9 cellular contexts compared by ENCODE assay signal in the genomic region with DNA sequence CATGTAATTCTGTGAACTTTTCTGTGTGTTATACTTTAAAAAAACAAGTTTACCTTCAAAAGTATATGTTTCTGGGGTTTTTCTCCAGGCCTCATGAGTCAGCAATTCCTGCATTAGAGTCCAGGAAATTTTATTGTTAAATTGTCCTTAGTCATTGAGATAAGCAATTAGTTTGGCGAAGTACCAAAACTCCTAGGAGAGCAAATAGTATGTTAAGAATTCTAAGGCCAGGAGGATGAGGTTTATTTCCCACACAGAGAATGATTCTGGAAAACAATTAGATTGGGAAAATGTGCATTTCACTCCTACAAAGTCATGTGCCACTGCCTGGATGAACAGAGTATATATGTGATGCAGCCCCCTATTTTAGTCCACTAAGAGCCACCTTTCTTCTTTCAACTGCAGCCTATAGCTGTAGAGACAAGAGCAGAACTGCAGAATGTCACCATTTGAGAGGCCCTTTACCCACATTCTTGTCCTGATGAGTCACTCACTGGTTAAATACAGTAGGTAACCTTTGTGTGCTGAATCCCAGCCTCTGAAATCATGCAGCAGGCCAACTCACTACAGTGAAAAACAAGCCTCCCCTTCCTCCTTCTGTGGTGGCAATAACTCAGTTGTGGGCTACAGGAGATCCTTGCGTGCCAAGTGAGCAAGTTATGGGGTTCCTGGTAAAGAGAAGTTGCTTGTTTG.
DNase-seq lines count a peak whose midpoint lies in the region; ATAC-seq, FAIRE-seq and TF ChIP-seq lines count a peak whose summit lies in the region.
"Had no signal": no experiment of that assay in that cellular context is flagged by ENCODE, and none has a peak within 500 bp of the region (broad histone marks: within the 10 kb centered on the region; RNA-seq: fewer than 3 reads in every experiment).

No MANE protein-coding gene starts in this region.

- intact Hi-C loops in PC-3 (cut with micrococcal nuclease): loop anchor here (1.0 to 10.0 kb wide), 4 partner anchors 25 to 452 kb away; no protein-coding TSS in a partner anchor

- peak; percentile 72 for ATAC-seq in PC-3
- no peak for ATAC-seq in GM21825 (IDR thresholded peaks at IDR 0.05; ENCODE audit: unreplicated experiment)

- peak; percentile 95 for FAIRE-seq in H54 (lab: Jason Lieb, UNC)

- H3K27me3 ChIP-seq in PC-3 (ENCODE audit: low read length): no peaks in the 10 kb centered on the region

- DNase-seq in H54 (ENCODE audit: insufficient read length, low spot score): peak; percentile 25
- peak; percentile 97 for DNase-seq in PC-3
- peak; percentile 96 for DNase-seq in epithelial cell of proximal tubule (ENCODE audit: low read depth)
- DNase-seq in progenitor cell of endocrine pancreas (ENCODE audit: low spot score, unreplicated experiment): no peak
- DNase-seq in caudate nucleus (lab: John Stamatoyannopoulos, UW): no peak
- DNase-seq in activated effector memory CD4-positive, alpha-beta T cell treated with Interleukin-2 at 50 U/mL for 16 hours: no peak
- DNase-seq in central memory CD4-positive, alpha-beta T cell: no peak

- peaks cover 8% of the 10 kb centered on the region for H3K4me1 Mint-ChIP-seq in progenitor cell of endocrine pancreas (ENCODE audit: low read depth)

- peaks cover 13% of the 10 kb centered on the region for H3K27me3 Mint-ChIP-seq in progenitor cell of endocrine pancreas

- H3K9ac ChIP-seq in PC-3 (ENCODE audit: low read length): peak overlapping the region; percentile 78

- no peaks in the 10 kb centered on the region for H3K36me3 ChIP-seq in PC-3 (ENCODE audit: low read depth, low read length)

- H4K20me1 ChIP-seq in PC-3 (ENCODE audit: low read length): no peaks in the 10 kb centered on the region

- peak overlapping the region; percentile 79 for H3K4me2 ChIP-seq in PC-3 (ENCODE audit: low read length)

- TF ChIP-seq POLR2A in H54 (IDR thresholded peaks at IDR 0.05; ENCODE audit: low read depth, low read length): no peak

- no peaks in the 10 kb centered on the region for H3K79me2 ChIP-seq in PC-3 (ENCODE audit: low read length)

- no peak overlapping the region for H2AFZ ChIP-seq in PC-3 (ENCODE audit: low read length)

- H3K27ac ChIP-seq in PC-3 (ENCODE audit: low read length): peak overlapping the region; percentile 97
- no peak overlapping the region for H3K27ac ChIP-seq in caudate nucleus (ENCODE audit: low read depth, low read length)
- H3K27ac ChIP-seq: SK-N-MC had no signal

- H3K36me3 Mint-ChIP-seq in progenitor cell of endocrine pancreas (ENCODE audit: insufficient read depth): no peaks in the 10 kb centered on the region

- H3F3A ChIP-seq in PC-3 (ENCODE audit: low read length, unreplicated experiment): peaks cover 9% of the 10 kb centered on the region

- peak overlapping the region; percentile 76 for H3K27ac Mint-ChIP-seq in progenitor cell of endocrine pancreas

- H3K9me3 ChIP-seq in PC-3 (ENCODE audit: low read length): no peaks in the 10 kb centered on the region

- H3K4me3 Mint-ChIP-seq in progenitor cell of endocrine pancreas (ENCODE audit: low read depth): no peak overlapping the region

- H3K9me3 Mint-ChIP-seq in progenitor cell of endocrine pancreas (ENCODE audit: low read depth): no peaks in the 10 kb centered on the region

- CTCF ChIA-PET in PC-3 (lab: Charles Lee): no interaction called here

- H3K9me2 ChIP-seq in PC-3 (replicated peaks; ENCODE audit: low read length): no peaks in the 10 kb centered on the region

- H3K4me3 ChIP-seq in PC-3 (ENCODE audit: low read length) (peak overlapping the region; percentile 50; the same call in 1 of the 2 replicates), epithelial cell of proximal tubule (ENCODE audit: low read depth, low read length) (no peak overlapping the region)
- H3K4me3 ChIP-seq: SK-N-MC had no signal

- POLR2A ChIA-PET in PC-3 (lab: Charles Lee; ENCODE audit: unreplicated experiment): interaction anchor here (1.0 kb wide), 1 partner anchor 453 kb away, joined by 6 read pairs; a partner anchor contains a TSS

- TF ChIP-seq CTCF in PC-3 (conservative IDR thresholded peaks at IDR 0.05; ENCODE audit: low read depth, low read length): no peak
- TF ChIP-seq CTCF in epithelial cell of proximal tubule (conservative IDR thresholded peaks at IDR 0.05; ENCODE audit: low read depth, low read length): no peak
- no peak for TF ChIP-seq CTCF in progenitor cell of endocrine pancreas (IDR thresholded peaks at IDR 0.05; ENCODE audit: unreplicated experiment)

- BruUV-seq in PC-3 (replicated peaks; lab: Mats Ljungman, UMichigan): TSS peak; percentile 37

- H3K4me1 ChIP-seq in PC-3 (ENCODE audit: insufficient read depth, low read length): peaks cover 91% of the 10 kb centered on the region

Comparison
In these comparisons a context has a peak if more than half of its experiments do, and no peak if none do; other contexts are left out.
1. DNase-seq: peak in H54 (single experiment), PC-3 (single experiment) and epithelial cell of proximal tubule (single experiment); none in progenitor cell of endocrine pancreas (single experiment), caudate nucleus (0 of 61), activated effector memory CD4-positive, alpha-beta T cell treated with Interleukin-2 at 50 U/mL for 16 hours (single experiment) and central memory CD4-positive, alpha-beta T cell (single experiment).